ENCODE assay signal across 14 cellular contexts in the genomic region with DNA sequence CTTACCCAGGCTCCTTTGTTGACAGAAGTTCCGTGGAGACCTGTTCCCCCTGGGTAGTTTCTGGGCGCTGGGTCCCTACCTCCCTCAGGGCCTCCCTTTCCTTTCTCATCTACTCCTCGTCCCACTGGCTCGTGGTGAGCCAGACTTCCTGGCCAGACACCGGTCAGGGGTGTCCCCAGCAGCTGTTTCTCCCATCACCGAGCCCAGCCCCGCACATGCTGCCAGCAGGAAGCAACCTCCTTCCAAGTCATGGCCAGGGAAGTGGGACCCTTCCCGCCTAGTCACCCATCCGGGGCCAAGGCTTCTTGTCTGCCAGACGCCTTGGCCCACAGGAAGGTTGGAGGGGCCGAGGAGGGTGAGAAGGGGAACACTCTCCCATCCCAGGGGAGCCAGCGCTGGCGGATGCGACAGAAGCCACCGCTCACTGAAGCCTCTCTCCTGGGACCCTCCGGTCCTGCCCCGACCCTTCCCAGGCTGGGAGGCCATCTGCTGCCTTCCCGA. TPM values are rescaled to one million over a fixed set of nuclear protein-coding genes. Genes with fewer than 3 reads are reported as not detected.
DNase-seq lines count a peak whose midpoint lies in the region; FAIRE-seq and TF ChIP-seq lines count a peak whose summit lies in the region.
"Had no signal": no experiment of that assay in that cellular context is flagged by ENCODE, and none has a peak within 500 bp of the region (broad histone marks: within the 10 kb centered on the region; RNA-seq: fewer than 3 reads in every experiment).

No MANE protein-coding gene starts in this region.

- peaks cover 49% of the 10 kb centered on the region for H3K4me1 Mint-ChIP-seq in neural progenitor cell
- peaks cover 54% of the 10 kb centered on the region for H3K4me1 Mint-ChIP-seq in Caco-2 (ENCODE audit: low read depth, unreplicated experiment)

- in situ Hi-C loops in mammary epithelial cell (cut with MboI; ENCODE audit: low sequenced_read_pairs in 2 of 2): no loop called here

- TF ChIP-seq POLR2A in breast epithelium (IDR thresholded peaks at IDR 0.05): no peak
- no peak for TF ChIP-seq POLR2A in endothelial cell of umbilical vein (IDR thresholded peaks at IDR 0.05; ENCODE audit: low read depth, low read length)
- TF ChIP-seq POLR2A in uterus (IDR thresholded peaks at IDR 0.05): no peak

- dilution Hi-C loops in mammary epithelial cell (cut with HindIII; ENCODE audit: low sequenced_read_pairs): no loop called here
- dilution Hi-C loops in endothelial cell of umbilical vein (cut with MboI; ENCODE audit: extremely low pct_ligation_motif_present, low sequenced_read_pairs): no loop called here

- H3K79me2 ChIP-seq in mammary epithelial cell (ENCODE audit: insufficient read depth, low read length) (peaks cover 100% of the 10 kb centered on the region), endothelial cell of umbilical vein (ENCODE audit: control insufficient read depth, insufficient read depth, low read length) (peaks cover 91% of the 10 kb centered on the region), neural progenitor cell (ENCODE audit: low read depth) (peaks cover 99% of the 10 kb centered on the region)

- H3K27me3 Mint-ChIP-seq in neural progenitor cell (ENCODE audit: insufficient read depth, low read depth): no peaks in the 10 kb centered on the region
- no peaks in the 10 kb centered on the region for H3K27me3 Mint-ChIP-seq in Caco-2 (ENCODE audit: insufficient read depth, unreplicated experiment)

- H3K9me3 ChIP-seq in breast epithelium: no peaks in the 10 kb centered on the region
- H3K9me3 ChIP-seq in mammary epithelial cell (replicated peaks; ENCODE audit: insufficient read depth, low read length): no peaks in the 10 kb centered on the region
- no peaks in the 10 kb centered on the region for H3K9me3 ChIP-seq in endothelial cell of umbilical vein (replicated peaks; ENCODE audit: control insufficient read depth, insufficient read depth, low read length)
- H3K9me3 ChIP-seq in neural progenitor cell (ENCODE audit: low read depth): no peaks in the 10 kb centered on the region
- H3K9me3 ChIP-seq in uterus: no peaks in the 10 kb centered on the region
- no peaks in the 10 kb centered on the region for H3K9me3 ChIP-seq in Caco-2
- H3K9me3 ChIP-seq: tibial artery had no signal

- H3F3A ChIP-seq in neural progenitor cell (ENCODE audit: low read depth): peaks cover 14% of the 10 kb centered on the region

- H3K27ac ChIP-seq in breast epithelium (peak overlapping the region; percentile 90 to 92), mammary epithelial cell (ENCODE audit: insufficient read depth, low read depth, low read length) (no peak overlapping the region), endothelial cell of umbilical vein (ENCODE audit: insufficient read depth, low read depth, low read length) (peak overlapping the region; percentile 83), neural progenitor cell (no peak overlapping the region), uterus (peak overlapping the region; percentile 47 to 64)

- H3K4me2 ChIP-seq in mammary epithelial cell (ENCODE audit: insufficient read depth, low read depth, low read length) (no peak overlapping the region), endothelial cell of umbilical vein (ENCODE audit: insufficient read depth, low read length) (peak overlapping the region; percentile 7), neural progenitor cell (peak overlapping the region; percentile 23)

- H3K36me3 ChIP-seq in breast epithelium (no peaks in the 10 kb centered on the region), mammary epithelial cell (ENCODE audit: insufficient read depth, low read length) (no peaks in the 10 kb centered on the region), endothelial cell of umbilical vein (ENCODE audit: control insufficient read depth in 2 of 2, extremely low read depth in 1 of 2, insufficient read depth in 2 of 2, low read length in 2 of 2) (no peaks in the 10 kb centered on the region), neural progenitor cell (no peaks in the 10 kb centered on the region), uterus (no peaks in the 10 kb centered on the region), Caco-2 (ENCODE audit: control insufficient read depth, insufficient read depth, low read length) (no peaks in the 10 kb centered on the region; the same call in none of the 2 replicates)
- H3K36me3 ChIP-seq: tibial artery had no signal

- no peak overlapping the region for H3K9ac ChIP-seq in mammary epithelial cell (ENCODE audit: insufficient read depth, low read length)
- peak overlapping the region; percentile 40 for H3K9ac ChIP-seq in endothelial cell of umbilical vein (replicated peaks; ENCODE audit: extremely low read depth, insufficient read depth, low read length)
- H3K9ac ChIP-seq in neural progenitor cell: no peak overlapping the region

- 67% methylated on average over 17 of the region's 18 CpGs for WGBS in mammary epithelial cell (ENCODE audit: low coverage, missing lambda C conversion rate)

- no peaks in the 10 kb centered on the region for H3K9me3 Mint-ChIP-seq in neural progenitor cell
- H3K9me3 Mint-ChIP-seq in Caco-2 (ENCODE audit: unreplicated experiment): no peaks in the 10 kb centered on the region

- H3K4me1 ChIP-seq in breast epithelium: peaks cover 25 to 67% of the 10 kb centered on the region in 2 donors
- peaks cover 25% of the 10 kb centered on the region for H3K4me1 ChIP-seq in mammary epithelial cell (ENCODE audit: insufficient read depth, low read length)
- peaks cover 37% of the 10 kb centered on the region for H3K4me1 ChIP-seq in endothelial cell of umbilical vein (ENCODE audit: control insufficient read depth, extremely low read depth, insufficient read depth, low read length)
- peaks cover 45% of the 10 kb centered on the region for H3K4me1 ChIP-seq in neural progenitor cell
- peaks cover 10 to 22% of the 10 kb centered on the region in 2 donors for H3K4me1 ChIP-seq in uterus
- peaks cover 42% of the 10 kb centered on the region for H3K4me1 ChIP-seq in Caco-2

- H2AFZ ChIP-seq in mammary epithelial cell (ENCODE audit: low read depth, low read length) (no peak overlapping the region), endothelial cell of umbilical vein (ENCODE audit: low read depth, low read length) (no peak overlapping the region), neural progenitor cell (replicated peaks) (no peak overlapping the region)

- BruUV-seq in mammary epithelial cell (replicated peaks; lab: Mats Ljungman, UMichigan) (no TSS peak), endothelial cell of umbilical vein (replicated peaks; lab: Mats Ljungman, UMichigan) (no TSS peak), Caco-2 (replicated peaks; lab: Mats Ljungman, UMichigan) (no TSS peak)

- H3K27ac Mint-ChIP-seq in neural progenitor cell: peak overlapping the region; percentile 76
- H3K27ac Mint-ChIP-seq in Caco-2 (ENCODE audit: unreplicated experiment): no peak overlapping the region

- no peak overlapping the region for H3K4me3 Mint-ChIP-seq in neural progenitor cell
- H3K4me3 Mint-ChIP-seq in Caco-2 (ENCODE audit: unreplicated experiment): no peak overlapping the region

- POLR2A ChIA-PET in endothelial cell of umbilical vein (lab: Charles Lee) (no interaction called here), Caco-2 (lab: Charles Lee) (no interaction called here)

- peak; percentile 77 to 81 for DNase-seq in breast epithelium (ENCODE audit: low spot score in 2 of 2)
- no peak for DNase-seq in mammary epithelial cell
- peak; percentile 66 for DNase-seq in endothelial cell of umbilical vein (ENCODE audit: low read depth, low spot score)
- DNase-seq in neural progenitor cell (ENCODE audit: low spot score): no peak
- DNase-seq in uterus: no peak
- DNase-seq in Caco-2: no peak
- no peak for DNase-seq in SIG-M5 treated with dmso at 0.1 percent for 504 hours (lab: John Stamatoyannopoulos, UW; ENCODE audit: unreplicated experiment)
- no peak for DNase-seq in GF-D8 (lab: John Stamatoyannopoulos, UW)
- DNase-seq: activated CD4-positive, alpha-beta T cell treated with anti-CD3 and anti-CD28 coated beads, Interleukin-2, amount 50 U/mL, for 48 hours; amniotic stem cell; midbrain; NCI-H2081; tibial artery had no signal

- H4K20me1 ChIP-seq in mammary epithelial cell (ENCODE audit: insufficient read depth, low read length): no peaks in the 10 kb centered on the region
- H4K20me1 ChIP-seq in endothelial cell of umbilical vein (replicated peaks; ENCODE audit: control insufficient read depth, extremely low read depth, insufficient read depth, low read length): no peaks in the 10 kb centered on the region
- peaks cover 99% of the 10 kb centered on the region for H4K20me1 ChIP-seq in neural progenitor cell (ENCODE audit: low read depth)

- CTCF ChIA-PET in mammary epithelial cell (lab: Charles Lee; ENCODE audit: low non-redundant PET): interaction anchor here (0.7 kb wide), 1 partner anchor 201 kb away, joined by 3 read pairs; a partner anchor contains a TSS
- CTCF ChIA-PET in endothelial cell of umbilical vein (lab: Charles Lee): interaction anchor here (2.1 kb wide), 1 partner anchor 9 kb away, joined by 10 read pairs; no protein-coding TSS in a partner anchor
- CTCF ChIA-PET in Caco-2 (lab: Charles Lee): no interaction called here

- no peaks in the 10 kb centered on the region for H3K27me3 ChIP-seq in breast epithelium
- no peaks in the 10 kb centered on the region for H3K27me3 ChIP-seq in mammary epithelial cell (ENCODE audit: insufficient read depth, low read length)
- no peaks in the 10 kb centered on the region for H3K27me3 ChIP-seq in endothelial cell of umbilical vein (ENCODE audit: control insufficient read depth in 2 of 2, insufficient read depth in 2 of 2, low read length in 2 of 2)
- no peaks in the 10 kb centered on the region for H3K27me3 ChIP-seq in neural progenitor cell
- no peaks in the 10 kb centered on the region for H3K27me3 ChIP-seq in uterus
- no peaks in the 10 kb centered on the region for H3K27me3 ChIP-seq in Caco-2 (replicated peaks; ENCODE audit: control insufficient read depth, insufficient read depth, low read length)
- H3K27me3 ChIP-seq: tibial artery had no signal

- intact Hi-C loops in breast epithelium (cut with DNase I; ENCODE audit: low total_unique reads): no loop called here
- intact Hi-C loops in mammary epithelial cell (cut with micrococcal nuclease): no loop called here
- intact Hi-C loops in endothelial cell of umbilical vein (cut with micrococcal nuclease): loop anchor here (2.0 kb wide), 1 partner anchor 13 kb away; no protein-coding TSS in a partner anchor
- intact Hi-C loops in uterus (cut with DNase I; ENCODE audit: low total_unique reads): loop anchor here (10.0 kb wide), 1 partner anchor 1533 kb away; no protein-coding TSS in a partner anchor
- intact Hi-C loops in Caco-2 (cut with micrococcal nuclease; ENCODE audit: unreplicated experiment): no loop called here

- TF ChIP-seq CTCF in breast epithelium (IDR thresholded peaks at IDR 0.05) (no peak), mammary epithelial cell (conservative IDR thresholded peaks at IDR 0.05 in 1 of 2, IDR thresholded peaks at IDR 0.05 in 1 of 2; ENCODE audit: extremely low read depth in 1 of 2, insufficient read depth in 1 of 2, low read depth in 1 of 2, low read length in 2 of 2) (no peak), endothelial cell of umbilical vein (IDR thresholded peaks at IDR 0.05; ENCODE audit: extremely low read depth in 1 of 2, insufficient read depth in 1 of 2, low read depth in 1 of 2, low read length in 2 of 2) (no peak), neural progenitor cell (IDR thresholded peaks at IDR 0.05) (no peak), uterus (IDR thresholded peaks at IDR 0.05) (no peak), Caco-2 (IDR thresholded peaks at IDR 0.05; ENCODE audit: insufficient read depth in 1 of 2, low read depth in 1 of 2, low read length in 1 of 2, severe bottlenecking in 1 of 2, unreplicated experiment in 1 of 2) (no peak)

- H3K4me3 ChIP-seq in breast epithelium (peak overlapping the region in 1 of 3 donors; percentile 27), mammary epithelial cell (replicated peaks in 1 of 3; ENCODE audit: insufficient read depth in 1 of 3, low read depth in 2 of 3, low read length in 3 of 3) (no peak overlapping the region), endothelial cell of umbilical vein (replicated peaks in 1 of 3; ENCODE audit: insufficient read depth in 1 of 3, low read depth in 1 of 3, low read length in 3 of 3) (no peak overlapping the region), neural progenitor cell (no peak overlapping the region), uterus (no peak overlapping the region), Caco-2 (ENCODE audit: low read depth, low read length) (no peak overlapping the region)
- H3K4me3 ChIP-seq: tibial artery had no signal

- no peaks in the 10 kb centered on the region for H3K9me1 ChIP-seq in endothelial cell of umbilical vein (replicated peaks; ENCODE audit: control insufficient read depth, extremely low read depth, insufficient read depth, low read length)

- peak; percentile 88 for FAIRE-seq in endothelial cell of umbilical vein (lab: Jason Lieb, UNC)

- H3K36me3 Mint-ChIP-seq in neural progenitor cell (no peaks in the 10 kb centered on the region), Caco-2 (ENCODE audit: insufficient read depth, unreplicated experiment) (peaks cover 46% of the 10 kb centered on the region)

RNA-seq across cellular contexts. Expression of a gene that starts 5.7 kb away (rescaled TPM):
- total RNA-seq in breast epithelium (10 to 100 TPM in 2 of 3 donors, 1 to 10 TPM in 1; 3.5 to 12.0 (median 10.2) TPM), mammary epithelial cell (10 to 100 TPM in 1 of 2 donors, 1 to 10 TPM in 1; 8.8 to 45.1 TPM), endothelial cell of umbilical vein (49.6 and 55.4 TPM in 2 replicates), neural progenitor cell (ENCODE audit: low replicate concordance) (9.7 and 34.3 TPM in 2 replicates), uterus (10 to 100 TPM in 3 of 4 donors, under 1 TPM in 1; 0.26 to 57.4 (median 24.3) TPM), Caco-2 (2022) (98.6 and 112 TPM in 2 replicates)
- polyA plus RNA-seq in mammary epithelial cell (25.8 TPM), endothelial cell of umbilical vein (39.8 and 48.4 TPM in 2 replicates)
- polyA minus RNA-seq in mammary epithelial cell (58.1 TPM), endothelial cell of umbilical vein (21.3 and 22.5 TPM in 2 replicates)
- 24.3 and 32.3 TPM in 2 replicates for polyA plus RNA-seq in endothelial cell of umbilical vein (2011; cell fraction: cytosol; rRNA removed)
- polyA plus RNA-seq in endothelial cell of umbilical vein (2011; cell fraction: nucleus; rRNA removed): 24.1 and 24.3 TPM in 2 replicates
- polyA plus RNA-seq in endothelial cell of umbilical vein (2012): 26.5 and 39.9 TPM in 2 replicates
- polyA minus RNA-seq in endothelial cell of umbilical vein (2011; cell fraction: cytosol; rRNA and poly(A)+ RNA removed): 28.0 TPM
- 14.5 and 29.1 TPM in 2 replicates for polyA minus RNA-seq in endothelial cell of umbilical vein (2011; cell fraction: nucleus; rRNA and poly(A)+ RNA removed)

RNA-seq across cellular contexts. Expression of a gene that starts 47.1 kb away (rescaled TPM):
- not detected for total RNA-seq in breast epithelium
- 1 to 10 TPM; 3.3 to 4.4 TPM for total RNA-seq in mammary epithelial cell
- 1.3 TPM for polyA plus RNA-seq in mammary epithelial cell
- polyA minus RNA-seq in mammary epithelial cell: not detected
- total RNA-seq in endothelial cell of umbilical vein: 0.18 and 0.49 TPM in 2 replicates
- 0.03 and 0.04 TPM in 2 replicates for polyA plus RNA-seq in endothelial cell of umbilical vein
- polyA plus RNA-seq in endothelial cell of umbilical vein (2011; cell fraction: cytosol; rRNA removed): 0.04 and 0.08 TPM in 2 replicates
- 0.04 and 0.05 TPM in 2 replicates for polyA plus RNA-seq in endothelial cell of umbilical vein (2011; cell fraction: nucleus; rRNA removed)
- polyA plus RNA-seq in endothelial cell of umbilical vein (2012): 0.25 TPM in 1 of 2 replicates, not detected in the other
- not detected in 2 replicates for polyA minus RNA-seq in endothelial cell of umbilical vein
- not detected for polyA minus RNA-seq in endothelial cell of umbilical vein (2011; cell fraction: cytosol; rRNA and poly(A)+ RNA removed)
- polyA minus RNA-seq in endothelial cell of umbilical vein (2011; cell fraction: nucleus; rRNA and poly(A)+ RNA removed): not detected in 2 replicates
- total RNA-seq in neural progenitor cell (ENCODE audit: low replicate concordance): 0.22 TPM in 1 of 2 replicates, not detected in the other
- under 1 TPM in 1 of 4 donors, not detected in 3; 0.55 TPM for total RNA-seq in uterus
- 0.45 and 0.46 TPM in 2 replicates for total RNA-seq in Caco-2 (2022)
- total RNA-seq: fibroblast of villous mesenchyme had no signal

Comparison
In these comparisons a context has a peak if more than half of its experiments do, and no peak if none do; other contexts are left out.
1. DNase-seq: peak in breast epithelium (2 of 2) and endothelial cell of umbilical vein (single experiment); none in mammary epithelial cell (single experiment), neural progenitor cell (single experiment), uterus (0 of 2), Caco-2 (0 of 2), SIG-M5 treated with dmso at 0.1 percent for 504 hours (single experiment) and GF-D8 (single experiment).
2. H3K27ac ChIP-seq: peak in breast epithelium (2 of 2), endothelial cell of umbilical vein (single experiment) and uterus (2 of 2); none in mammary epithelial cell (single experiment) and neural progenitor cell (single experiment).
3. intact Hi-C loops: an anchor here in endothelial cell of umbilical vein (2.0 kb wide) and uterus (10.0 kb wide); none called in breast epithelium, mammary epithelial cell and Caco-2.